23 cellular contexts compared by ENCODE assay signal in genomic region chr6:1070085-1070521, GRCh38.
A peak's percentile ranks its signal among the peaks of the same experiment; 100 is the strongest.
DNase-seq lines count a peak whose midpoint lies in the region; ATAC-seq and TF ChIP-seq lines count a peak whose summit lies in the region.
"Had no signal": no experiment of that assay in that cellular context is flagged by ENCODE, and none has a peak within 500 bp of the region (broad histone marks: within the 10 kb centered on the region; RNA-seq: fewer than 3 reads in every experiment).

No MANE protein-coding gene starts in this region.

- no peaks in the 10 kb centered on the region for H3K79me2 ChIP-seq in smooth muscle cell (ENCODE audit: low read depth)

- DNase-seq in HEK293T (ENCODE audit: extremely low spot score) (peak; percentile 42), amniotic epithelial cell (ENCODE audit: low read depth) (peak; percentile 92), left colon (peak; percentile 25 to 31), smooth muscle cell (lab: John Stamatoyannopoulos, UW; ENCODE audit: unreplicated experiment) (no peak), foreskin keratinocyte (no peak), NCI-H524 treated with DMSO at 0.1 percent for 48 hours (lab: John Stamatoyannopoulos, UW) (no peak), NCI-H1694 treated with DMSO at 0.1 percent for 48 hours (lab: John Stamatoyannopoulos, UW) (no peak), amygdala (lab: John Stamatoyannopoulos, UW) (no peak)
- DNase-seq: activated CD4-positive, alpha-beta T cell treated with anti-CD3 and anti-CD28 coated beads, Interleukin-2, amount 10 ng/mL, durations not matched to agents 24 days and 14 days; activated naive CD4-positive, alpha-beta T cell treated with anti-CD3 and anti-CD28 coated beads, Interleukin-2, amount 50 U/mL, for 16 hours; AML-193; DMS79; gastrocnemius medialis; NCI-H1092; NCI-H2029 treated with DMSO at 0.1 percent for 48 hours; PC-9; SJCRH30; stimulated activated CD4-positive, alpha-beta T cell treated with anti-CD3 and anti-CD28 coated beads, Interleukin-2, amount 100 ng/mL, for 48 hours; stimulated activated naive CD4-positive, alpha-beta T cell; T-cell had no signal

- no peaks in the 10 kb centered on the region for H3K4me1 ChIP-seq in smooth muscle cell (ENCODE audit: low read depth)
- no peaks in the 10 kb centered on the region for H3K4me1 ChIP-seq in foreskin keratinocyte
- H3K4me1 ChIP-seq: gastrocnemius medialis, HAP-1, SJCRH30 had no signal

- POLR2A ChIA-PET in HEK293T (lab: Yijun Ruan, JAX): no interaction called here

- H3K27me3 ChIP-seq in smooth muscle cell (ENCODE audit: low read depth) (no peaks in the 10 kb centered on the region), foreskin keratinocyte (no peaks in the 10 kb centered on the region)
- H3K27me3 ChIP-seq: gastrocnemius medialis, SJCRH30 had no signal

- no peaks in the 10 kb centered on the region for H4K20me1 ChIP-seq in smooth muscle cell (ENCODE audit: low read depth)

- H3K27ac ChIP-seq in smooth muscle cell (ENCODE audit: low read depth): peak overlapping the region; percentile 16
- H3K27ac ChIP-seq in foreskin keratinocyte: no peak overlapping the region
- H3K27ac ChIP-seq: epithelial cell of prostate, gastrocnemius medialis, PC-9, SJCRH30, thoracic aorta had no signal

- peak overlapping the region; percentile 69 for H3K4me2 ChIP-seq in smooth muscle cell
- H3K4me2 ChIP-seq: PC-9 had no signal

- H2AFZ ChIP-seq in smooth muscle cell (ENCODE audit: low read depth): peak overlapping the region; percentile 83
- H2AFZ ChIP-seq: PC-9 had no signal

- intact Hi-C loops in left colon (cut with DNase I, micrococcal nuclease): no loop called here

- H3K9me3 ChIP-seq in smooth muscle cell (replicated peaks; ENCODE audit: low read depth): no peaks in the 10 kb centered on the region
- H3K9me3 ChIP-seq: gastrocnemius medialis, HAP-1, SJCRH30, thoracic aorta had no signal

- ATAC-seq in left colon: peak; percentile 67
- no peak for ATAC-seq in foreskin keratinocyte
- ATAC-seq: gastrocnemius medialis, T-cell had no signal

- H3K36me3 ChIP-seq in smooth muscle cell (ENCODE audit: low read depth): no peaks in the 10 kb centered on the region
- H3K36me3 ChIP-seq: gastrocnemius medialis, HAP-1, SJCRH30, thoracic aorta had no signal

- no peak overlapping the region for H3K4me3 ChIP-seq in smooth muscle cell
- H3K4me3 ChIP-seq: gastrocnemius medialis, HAP-1, PC-9, SJCRH30, thoracic aorta had no signal

- TF ChIP-seq CTCF in smooth muscle cell (IDR thresholded peaks at IDR 0.05; ENCODE audit: borderline replicate concordance, insufficient read depth, poor library complexity, severe bottlenecking): no peak
- TF ChIP-seq CTCF in foreskin keratinocyte (conservative IDR thresholded peaks at IDR 0.05): no peak

- no peak overlapping the region for H3K9ac ChIP-seq in smooth muscle cell (ENCODE audit: low read depth)

- H3F3A ChIP-seq in smooth muscle cell (ENCODE audit: low read depth): no peaks in the 10 kb centered on the region

- CTCF ChIA-PET in HEK293T (lab: Yijun Ruan, JAX): interaction anchor here (0.6 to 0.7 kb wide), 3 partner anchors 27 to 307 kb away, joined by 3 read pairs; no protein-coding TSS in a partner anchor

- 11% methylated on average over 12 of the region's 12 CpGs for WGBS in smooth muscle cell (ENCODE audit: low lambda C conversion rate)

TF ChIP-seq in HEK293T, 16 proteins besides CTCF, POLR2A, EP300 and RAD21:
- TF ChIP-seq FOXM1 (IDR thresholded peaks at IDR 0.05; ENCODE audit: borderline replicate concordance): no peak
- TF ChIP-seq BHLHE40 (IDR thresholded peaks at IDR 0.05; ENCODE audit: borderline replicate concordance): no peak
- no peak for TF ChIP-seq SP1 (IDR thresholded peaks at IDR 0.05)

Comparison
In these comparisons a context has a peak if more than half of its experiments do, and no peak if none do; other contexts are left out.
1. DNase-seq: peak in HEK293T (single experiment), amniotic epithelial cell (single experiment) and left colon (2 of 2); none in smooth muscle cell (single experiment), foreskin keratinocyte (0 of 2), NCI-H524 treated with DMSO at 0.1 percent for 48 hours (single experiment), NCI-H1694 treated with DMSO at 0.1 percent for 48 hours (single experiment) and amygdala (0 of 56).